In genomic region chr19:13964776-13965175, GRCh38 we compare ENCODE assay signal across 22 cellular contexts. TPM values are rescaled to one million over a fixed set of nuclear protein-coding genes. Genes with fewer than 3 reads are reported as not detected.
DNase-seq lines count a peak whose midpoint lies in the region; ATAC-seq and TF ChIP-seq lines count a peak whose summit lies in the region.
"Had no signal": no experiment of that assay in that cellular context is flagged by ENCODE, and none has a peak within 500 bp of the region (broad histone marks: within the 10 kb centered on the region; RNA-seq: fewer than 3 reads in every experiment).

No MANE protein-coding gene starts in this region.

- intact Hi-C loops in activated CD4-positive, alpha-beta memory T cell treated with anti-CD3 and anti-CD28 coated beads for 36 hours (cut with micrococcal nuclease): no loop called here

- peak overlapping the region; percentile 47 for H3K27ac Mint-ChIP-seq in activated CD4-positive, alpha-beta memory T cell treated with anti-CD3 and anti-CD28 coated beads, Interleukin-2, amount 10 ng/mL, durations not matched to agents 7 days and 5 days
- no peak overlapping the region for H3K27ac Mint-ChIP-seq in activated CD4-positive, alpha-beta memory T cell treated with anti-CD3 and anti-CD28 coated beads for 36 hours
- H3K27ac Mint-ChIP-seq in neural crest cell (ENCODE audit: unreplicated experiment): no peak overlapping the region
- H3K27ac Mint-ChIP-seq: activated T-cell treated with anti-CD3 and anti-CD28 coated beads, Interleukin-2, amount 50 U/mL, for 72 hours had no signal

- H3K9me3 Mint-ChIP-seq in activated CD4-positive, alpha-beta memory T cell treated with anti-CD3 and anti-CD28 coated beads, Interleukin-2, amount 10 ng/mL, durations not matched to agents 7 days and 5 days: no peaks in the 10 kb centered on the region
- no peaks in the 10 kb centered on the region for H3K9me3 Mint-ChIP-seq in activated CD4-positive, alpha-beta memory T cell treated with anti-CD3 and anti-CD28 coated beads for 36 hours
- H3K9me3 Mint-ChIP-seq in neural crest cell: no peaks in the 10 kb centered on the region
- H3K9me3 Mint-ChIP-seq: activated T-cell treated with anti-CD3 and anti-CD28 coated beads, Interleukin-2, amount 50 U/mL, for 72 hours; CD8-positive, alpha-beta memory T cell; central memory CD8-positive, alpha-beta T cell; stimulated activated naive CD8-positive, alpha-beta T cell treated with anti-CD3 and anti-CD28 coated beads, Interleukin-15, amount 100 ng/mL, for 72 hours had no signal

- CTCF ChIA-PET in activated CD4-positive, alpha-beta memory T cell treated with anti-CD3 and anti-CD28 coated beads, Interleukin-2, amount 10 ng/mL, durations not matched to agents 7 days and 5 days (lab: Charles Lee): no interaction called here
- CTCF ChIA-PET in activated CD4-positive, alpha-beta memory T cell treated with anti-CD3 and anti-CD28 coated beads for 36 hours (lab: Charles Lee): no interaction called here

- in situ Hi-C loops in astrocyte of the cerebellum (cut with HindIII; ENCODE audit: low sequenced_read_pairs): no loop called here

- no peaks in the 10 kb centered on the region for H3K27me3 Mint-ChIP-seq in activated CD4-positive, alpha-beta memory T cell treated with anti-CD3 and anti-CD28 coated beads, Interleukin-2, amount 10 ng/mL, durations not matched to agents 7 days and 5 days
- H3K27me3 Mint-ChIP-seq in activated CD4-positive, alpha-beta memory T cell treated with anti-CD3 and anti-CD28 coated beads for 36 hours: no peaks in the 10 kb centered on the region
- peaks cover 6% of the 10 kb centered on the region for H3K27me3 Mint-ChIP-seq in neural crest cell (ENCODE audit: low read depth)
- H3K27me3 Mint-ChIP-seq: CD8-positive, alpha-beta memory T cell; central memory CD8-positive, alpha-beta T cell; stimulated activated naive CD8-positive, alpha-beta T cell treated with anti-CD3 and anti-CD28 coated beads, Interleukin-15, amount 100 ng/mL, for 72 hours had no signal

- no peak for TF ChIP-seq CTCF in astrocyte of the cerebellum (IDR thresholded peaks at IDR 0.05; ENCODE audit: low read depth, low read length, missing control alignments)
- TF ChIP-seq CTCF in neural crest cell (conservative IDR thresholded peaks at IDR 0.05): no peak

- H3K36me3 Mint-ChIP-seq in activated CD4-positive, alpha-beta memory T cell treated with anti-CD3 and anti-CD28 coated beads, Interleukin-2, amount 10 ng/mL, durations not matched to agents 7 days and 5 days (ENCODE audit: low read depth): peaks cover 24% of the 10 kb centered on the region
- H3K36me3 Mint-ChIP-seq in activated CD4-positive, alpha-beta memory T cell treated with anti-CD3 and anti-CD28 coated beads for 36 hours: peaks cover 18% of the 10 kb centered on the region
- H3K36me3 Mint-ChIP-seq in neural crest cell (ENCODE audit: low read depth): peaks cover 12% of the 10 kb centered on the region

- H3K4me3 Mint-ChIP-seq in activated CD4-positive, alpha-beta memory T cell treated with anti-CD3 and anti-CD28 coated beads, Interleukin-2, amount 10 ng/mL, durations not matched to agents 7 days and 5 days: no peak overlapping the region
- H3K4me3 Mint-ChIP-seq in activated CD4-positive, alpha-beta memory T cell treated with anti-CD3 and anti-CD28 coated beads for 36 hours: no peak overlapping the region
- H3K4me3 Mint-ChIP-seq in neural crest cell: peak overlapping the region; percentile 72
- H3K4me3 Mint-ChIP-seq: activated T-cell treated with anti-CD3 and anti-CD28 coated beads, Interleukin-2, amount 50 U/mL, for 72 hours; CD8-positive, alpha-beta memory T cell; central memory CD8-positive, alpha-beta T cell; stimulated activated naive CD8-positive, alpha-beta T cell treated with anti-CD3 and anti-CD28 coated beads, Interleukin-15, amount 100 ng/mL, for 72 hours had no signal

- H3K4me3 ChIP-seq in astrocyte of the cerebellum (ENCODE audit: low read depth, low read length): no peak overlapping the region
- H3K4me3 ChIP-seq: A549, upper lobe of right lung had no signal

- no peaks in the 10 kb centered on the region for H3K4me1 Mint-ChIP-seq in activated CD4-positive, alpha-beta memory T cell treated with anti-CD3 and anti-CD28 coated beads, Interleukin-2, amount 10 ng/mL, durations not matched to agents 7 days and 5 days
- no peaks in the 10 kb centered on the region for H3K4me1 Mint-ChIP-seq in activated CD4-positive, alpha-beta memory T cell treated with anti-CD3 and anti-CD28 coated beads for 36 hours (ENCODE audit: low read depth)
- H3K4me1 Mint-ChIP-seq in neural crest cell: peaks cover 5% of the 10 kb centered on the region
- H3K4me1 Mint-ChIP-seq: central memory CD8-positive, alpha-beta T cell had no signal

- no peak for ATAC-seq in GM18909 (IDR thresholded peaks at IDR 0.05; ENCODE audit: poor library complexity, unreplicated experiment)
- ATAC-seq: A549; activated T-cell treated with anti-CD3 and anti-CD28 coated beads, Interleukin-2, amount 50 U/mL, for 72 hours; upper lobe of right lung had no signal

- no peak for DNase-seq in activated CD4-positive, alpha-beta memory T cell treated with anti-CD3 and anti-CD28 coated beads, Interleukin-2, amount 10 ng/mL, durations not matched to agents 7 days and 5 days
- no peak for DNase-seq in activated CD4-positive, alpha-beta memory T cell treated with anti-CD3 and anti-CD28 coated beads for 36 hours
- peak; percentile 54 for DNase-seq in HT1080 (ENCODE audit: low read depth)
- DNase-seq in astrocyte of the cerebellum (ENCODE audit: low read depth): peak; percentile 15
- DNase-seq in neural crest cell (ENCODE audit: low read depth, low spot score): no peak
- no peak for DNase-seq in NCI-H526 (lab: John Stamatoyannopoulos, UW)
- no peak for DNase-seq in NCI-H2081 (lab: John Stamatoyannopoulos, UW)
- DNase-seq: activated CD4-positive, alpha-beta T cell treated with anti-CD3 and anti-CD28 coated beads, Interleukin-2, amount 50 U/mL, for 1 hour; activated T-cell treated with anti-CD3 and anti-CD28 coated beads, Interleukin-2, amount 50 U/mL, for 72 hours; CD8-positive, alpha-beta memory T cell; effector CD8-positive, alpha-beta T cell; hypothalamus; NCI-H1105 treated with DMSO at 0.1 percent for 48 hours; NCI-H82; nucleus accumbens; SK-N-SH; stimulated activated naive CD8-positive, alpha-beta T cell treated with anti-CD3 and anti-CD28 coated beads, Interleukin-15, amount 100 ng/mL, for 72 hours; upper lobe of right lung had no signal

- POLR2A ChIA-PET in activated CD4-positive, alpha-beta memory T cell treated with anti-CD3 and anti-CD28 coated beads, Interleukin-2, amount 10 ng/mL, durations not matched to agents 7 days and 5 days (lab: Charles Lee): no interaction called here
- POLR2A ChIA-PET in activated CD4-positive, alpha-beta memory T cell treated with anti-CD3 and anti-CD28 coated beads for 36 hours (lab: Charles Lee): no interaction called here

RNA-seq across cellular contexts. Expression of gene DCAF15, which starts 12.5 kb away (rescaled TPM):
- 10 to 100 TPM; 76.2 to 78.4 TPM for total RNA-seq in activated CD4-positive, alpha-beta memory T cell treated with anti-CD3 and anti-CD28 coated beads, Interleukin-2, amount 10 ng/mL, durations not matched to agents 7 days and 5 days
- 10 to 100 TPM; 67.0 to 72.0 TPM for total RNA-seq in activated CD4-positive, alpha-beta memory T cell treated with anti-CD3 and anti-CD28 coated beads for 36 hours
- 35.0 and 44.0 TPM in 2 replicates for total RNA-seq in HT1080 (2014; rRNA removed; shearing (Covaris generic))
- 20.5 and 22.4 TPM in 2 replicates for polyA plus RNA-seq in HT1080 (2015; cell fraction: cytosol; rRNA removed)
- polyA plus RNA-seq in HT1080 (2015; cell fraction: nucleus; rRNA removed): 84.8 and 95.0 TPM in 2 replicates
- 83.5 and 85.6 TPM in 2 replicates for total RNA-seq in neural crest cell

RNA-seq across cellular contexts. Expression of gene PODNL1, which starts 26.6 kb away (rescaled TPM):
- under 1 TPM; 0.35 to 0.48 TPM for total RNA-seq in activated CD4-positive, alpha-beta memory T cell treated with anti-CD3 and anti-CD28 coated beads, Interleukin-2, amount 10 ng/mL, durations not matched to agents 7 days and 5 days
- under 1 TPM; 0.34 to 0.50 TPM for total RNA-seq in activated CD4-positive, alpha-beta memory T cell treated with anti-CD3 and anti-CD28 coated beads for 36 hours
- total RNA-seq in HT1080 (2014; rRNA removed; shearing (Covaris generic)): 0.23 and 0.37 TPM in 2 replicates
- 1.1 and 2.4 TPM in 2 replicates for polyA plus RNA-seq in HT1080 (2015; cell fraction: cytosol; rRNA removed)
- polyA plus RNA-seq in HT1080 (2015; cell fraction: nucleus; rRNA removed): 2.0 and 4.5 TPM in 2 replicates
- total RNA-seq in neural crest cell: 0.14 and 0.42 TPM in 2 replicates
- total RNA-seq: kidney epithelial cell had no signal
- polyA plus RNA-seq: CD8-positive, alpha-beta memory T cell had no signal

RNA-seq across cellular contexts. Expression of gene RFX1, which starts 41.3 kb away (rescaled TPM):
- 10 to 100 TPM; 16.8 to 18.6 TPM for total RNA-seq in activated CD4-positive, alpha-beta memory T cell treated with anti-CD3 and anti-CD28 coated beads, Interleukin-2, amount 10 ng/mL, durations not matched to agents 7 days and 5 days
- total RNA-seq in activated CD4-positive, alpha-beta memory T cell treated with anti-CD3 and anti-CD28 coated beads for 36 hours: 10 to 100 TPM; 14.4 to 15.2 TPM
- total RNA-seq in HT1080 (2014; rRNA removed; shearing (Covaris generic)): 3.1 and 3.8 TPM in 2 replicates
- polyA plus RNA-seq in HT1080 (2015; cell fraction: cytosol; rRNA removed): 5.4 and 6.8 TPM in 2 replicates
- polyA plus RNA-seq in HT1080 (2015; cell fraction: nucleus; rRNA removed): 14.3 and 15.7 TPM in 2 replicates
- 17.6 and 19.9 TPM in 2 replicates for total RNA-seq in neural crest cell

RNA-seq across cellular contexts. Expression of gene CC2D1A, which starts 58.8 kb away (rescaled TPM):
- total RNA-seq in activated CD4-positive, alpha-beta memory T cell treated with anti-CD3 and anti-CD28 coated beads, Interleukin-2, amount 10 ng/mL, durations not matched to agents 7 days and 5 days: 10 to 100 TPM; 30.6 to 32.7 TPM
- total RNA-seq in activated CD4-positive, alpha-beta memory T cell treated with anti-CD3 and anti-CD28 coated beads for 36 hours: 10 to 100 TPM; 25.8 to 31.0 TPM
- total RNA-seq in HT1080 (2014; rRNA removed; shearing (Covaris generic)): 16.8 and 19.7 TPM in 2 replicates
- 15.0 and 15.7 TPM in 2 replicates for polyA plus RNA-seq in HT1080 (2015; cell fraction: cytosol; rRNA removed)
- 45.3 and 50.4 TPM in 2 replicates for polyA plus RNA-seq in HT1080 (2015; cell fraction: nucleus; rRNA removed)
- 31.7 and 32.4 TPM in 2 replicates for total RNA-seq in neural crest cell

RNA-seq across cellular contexts. Expression of gene BRME1, which starts 58.9 kb away (rescaled TPM):
- 1 to 10 TPM; 3.8 to 4.4 TPM for total RNA-seq in activated CD4-positive, alpha-beta memory T cell treated with anti-CD3 and anti-CD28 coated beads, Interleukin-2, amount 10 ng/mL, durations not matched to agents 7 days and 5 days
- total RNA-seq in activated CD4-positive, alpha-beta memory T cell treated with anti-CD3 and anti-CD28 coated beads for 36 hours: 1 to 10 TPM; 7.7 to 9.0 TPM
- total RNA-seq in HT1080 (2014; rRNA removed; shearing (Covaris generic)): 2.0 and 3.3 TPM in 2 replicates
- polyA plus RNA-seq in HT1080 (2015; cell fraction: cytosol; rRNA removed): 0.55 and 0.97 TPM in 2 replicates
- polyA plus RNA-seq in HT1080 (2015; cell fraction: nucleus; rRNA removed): 3.6 and 4.1 TPM in 2 replicates
- total RNA-seq in neural crest cell: 15.0 and 15.1 TPM in 2 replicates

Comparison
In these comparisons a context has a peak if more than half of its experiments do, and no peak if none do; other contexts are left out.
1. DNase-seq: peak in HT1080 (single experiment) and astrocyte of the cerebellum (single experiment); none in activated CD4-positive, alpha-beta memory T cell treated with anti-CD3 and anti-CD28 coated beads, Interleukin-2, amount 10 ng/mL, durations not matched to agents 7 days and 5 days (single experiment), activated CD4-positive, alpha-beta memory T cell treated with anti-CD3 and anti-CD28 coated beads for 36 hours (single experiment), neural crest cell (single experiment), NCI-H526 (0 of 2) and NCI-H2081 (0 of 2).